Comparison of ENCODE assay signal across 8 cellular contexts in the genomic region with DNA sequence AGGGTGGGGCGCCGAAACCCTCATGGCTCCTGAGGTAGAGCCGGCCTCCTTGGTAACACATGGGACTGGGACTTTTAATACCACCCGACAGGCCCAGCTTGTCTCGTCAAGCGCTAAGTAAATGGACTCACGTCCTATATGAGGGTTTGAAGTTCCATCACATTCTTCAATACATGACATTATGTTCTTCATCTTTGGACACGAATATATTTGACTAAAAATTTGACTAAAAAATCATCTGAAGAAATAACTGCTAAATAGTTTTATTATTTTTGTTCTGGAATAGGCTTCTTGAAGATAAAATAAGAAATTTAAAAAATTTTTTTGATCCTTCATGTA. TPM values are rescaled to one million over a fixed set of nuclear protein-coding genes. Genes with fewer than 3 reads are reported as not detected.
DNase-seq lines count a peak whose midpoint lies in the region; ATAC-seq, FAIRE-seq and TF ChIP-seq lines count a peak whose summit lies in the region.

No MANE protein-coding gene starts in this region.

- H3K4me3 Mint-ChIP-seq in T-helper 1 cell treated with Interleukin-12 subunit alpha and Interleukin-12 subunit beta and Interleukin-4 antibody, amounts not matched to agents 30 μg/mL and 1 μg/mL, for 36 hours, result peak overlapping the region; percentile 83
- peak overlapping the region; percentile 93 for H3K4me3 Mint-ChIP-seq in activated naive CD8-positive, alpha-beta T cell

- 9% methylated on average over 8 of the region's 8 CpGs for WGBS in suprapubic skin

- DNase-seq in T-helper 1 cell (no peak), kidney (no peak), suprapubic skin (ENCODE audit: low spot score in 2 of 2) (no peak), hippocampal formation (lab: John Stamatoyannopoulos, UW) (no peak)

- intact Hi-C loops in kidney (cut with DNase I), result no loop called here

- H3K9me3 Mint-ChIP-seq in T-helper 1 cell treated with Interleukin-12 subunit alpha and Interleukin-12 subunit beta and Interleukin-4 antibody, amounts not matched to agents 30 μg/mL and 1 μg/mL, for 36 hours, result peaks cover 49% of the 10 kb centered on the region
- peaks cover 3% of the 10 kb centered on the region for H3K9me3 Mint-ChIP-seq in activated naive CD8-positive, alpha-beta T cell (ENCODE audit: low read depth)

- H3K27me3 ChIP-seq in suprapubic skin, result no peaks in the 10 kb centered on the region

- H3K27me3 Mint-ChIP-seq in T-helper 1 cell treated with Interleukin-12 subunit alpha and Interleukin-12 subunit beta and Interleukin-4 antibody, amounts not matched to agents 30 μg/mL and 1 μg/mL, for 36 hours (ENCODE audit: low read depth), result no peaks in the 10 kb centered on the region
- H3K27me3 Mint-ChIP-seq in activated naive CD8-positive, alpha-beta T cell, result no peaks in the 10 kb centered on the region

- H3K27ac ChIP-seq in kidney (ENCODE audit: low read depth in 2 of 2, low read length in 2 of 2) (peak overlapping the region; percentile 72 to 79), suprapubic skin (no peak overlapping the region)

- H3K9me3 ChIP-seq in kidney (ENCODE audit: control insufficient read depth in 1 of 2, low read length in 2 of 2) (no peaks in the 10 kb centered on the region), suprapubic skin (no peaks in the 10 kb centered on the region)

- TF ChIP-seq CTCF in kidney (IDR thresholded peaks at IDR 0.05; ENCODE audit: borderline replicate concordance, extremely low read depth, insufficient read depth), result no peak
- no peak for TF ChIP-seq CTCF in suprapubic skin (IDR thresholded peaks at IDR 0.05)

- peaks cover 9% of the 10 kb centered on the region for H3K36me3 Mint-ChIP-seq in T-helper 1 cell treated with Interleukin-12 subunit alpha and Interleukin-12 subunit beta and Interleukin-4 antibody, amounts not matched to agents 30 μg/mL and 1 μg/mL, for 36 hours (ENCODE audit: low read depth)
- peaks cover 14% of the 10 kb centered on the region for H3K36me3 Mint-ChIP-seq in activated naive CD8-positive, alpha-beta T cell

- peak; percentile 58 for FAIRE-seq in kidney (lab: Jason Lieb, UNC)

- no peak for TF ChIP-seq EP300 in suprapubic skin (IDR thresholded peaks at IDR 0.05)

- H3K4me3 ChIP-seq in kidney (ENCODE audit: low read length in 2 of 2) (peak overlapping the region; percentile 87 to 99), suprapubic skin (peak overlapping the region; percentile 73)

- peaks cover 7% of the 10 kb centered on the region for H3K4me1 Mint-ChIP-seq in T-helper 1 cell treated with Interleukin-12 subunit alpha and Interleukin-12 subunit beta and Interleukin-4 antibody, amounts not matched to agents 30 μg/mL and 1 μg/mL, for 36 hours (ENCODE audit: low read depth)
- H3K4me1 Mint-ChIP-seq in activated naive CD8-positive, alpha-beta T cell (ENCODE audit: low read depth), result peaks cover 17% of the 10 kb centered on the region

- no peak for TF ChIP-seq POLR2A in suprapubic skin (IDR thresholded peaks at IDR 0.05)

- peak overlapping the region; percentile 67 for H3K27ac Mint-ChIP-seq in T-helper 1 cell treated with Interleukin-12 subunit alpha and Interleukin-12 subunit beta and Interleukin-4 antibody, amounts not matched to agents 30 μg/mL and 1 μg/mL, for 36 hours
- H3K27ac Mint-ChIP-seq in activated naive CD8-positive, alpha-beta T cell, result peak overlapping the region; percentile 80

- peaks cover 0 to 6% of the 10 kb centered on the region in 2 donors for H3K4me1 ChIP-seq in kidney (ENCODE audit: control insufficient read depth in 1 of 2, insufficient read depth in 1 of 2, low read depth in 1 of 2, low read length in 2 of 2)
- H3K4me1 ChIP-seq in suprapubic skin, result peaks cover 16% of the 10 kb centered on the region

- H3K36me3 ChIP-seq in kidney (ENCODE audit: control insufficient read depth in 1 of 2, insufficient read depth in 2 of 2, low read length in 2 of 2) (no peaks in the 10 kb centered on the region), suprapubic skin (no peaks in the 10 kb centered on the region)

- H3K9ac ChIP-seq in kidney (ENCODE audit: low read length in 2 of 2), result peak overlapping the region; percentile 55 to 60

- ATAC-seq in GM19452 (IDR thresholded peaks at IDR 0.05; ENCODE audit: unreplicated experiment) (no peak), HG02885 (IDR thresholded peaks at IDR 0.05; ENCODE audit: poor library complexity, unreplicated experiment) (no peak)

RNA-seq across cellular contexts. Expression of a gene that starts 0.3 kb away (rescaled TPM):
- 9.9 TPM for total RNA-seq in kidney
- 4.0 TPM for polyA plus RNA-seq in kidney (ENCODE audit: insufficient read depth, low read depth, low replicate concordance)
- total RNA-seq in suprapubic skin, result 10 to 100 TPM in 1 of 4 donors, 1 to 10 TPM in 3; 2.8 to 10.5 (median 4.3) TPM

RNA-seq across cellular contexts. Expression of a gene that starts 59.5 kb away (rescaled TPM):
- 12.2 TPM for total RNA-seq in kidney
- 1.5 TPM for polyA plus RNA-seq in kidney (ENCODE audit: insufficient read depth, low read depth, low replicate concordance)
- total RNA-seq in suprapubic skin, result 10 to 100 TPM in 2 of 4 donors, 1 to 10 TPM in 2; 2.6 to 16.3 (median 9.3) TPM
